16 cellular contexts compared by ENCODE assay signal in the genomic region with DNA sequence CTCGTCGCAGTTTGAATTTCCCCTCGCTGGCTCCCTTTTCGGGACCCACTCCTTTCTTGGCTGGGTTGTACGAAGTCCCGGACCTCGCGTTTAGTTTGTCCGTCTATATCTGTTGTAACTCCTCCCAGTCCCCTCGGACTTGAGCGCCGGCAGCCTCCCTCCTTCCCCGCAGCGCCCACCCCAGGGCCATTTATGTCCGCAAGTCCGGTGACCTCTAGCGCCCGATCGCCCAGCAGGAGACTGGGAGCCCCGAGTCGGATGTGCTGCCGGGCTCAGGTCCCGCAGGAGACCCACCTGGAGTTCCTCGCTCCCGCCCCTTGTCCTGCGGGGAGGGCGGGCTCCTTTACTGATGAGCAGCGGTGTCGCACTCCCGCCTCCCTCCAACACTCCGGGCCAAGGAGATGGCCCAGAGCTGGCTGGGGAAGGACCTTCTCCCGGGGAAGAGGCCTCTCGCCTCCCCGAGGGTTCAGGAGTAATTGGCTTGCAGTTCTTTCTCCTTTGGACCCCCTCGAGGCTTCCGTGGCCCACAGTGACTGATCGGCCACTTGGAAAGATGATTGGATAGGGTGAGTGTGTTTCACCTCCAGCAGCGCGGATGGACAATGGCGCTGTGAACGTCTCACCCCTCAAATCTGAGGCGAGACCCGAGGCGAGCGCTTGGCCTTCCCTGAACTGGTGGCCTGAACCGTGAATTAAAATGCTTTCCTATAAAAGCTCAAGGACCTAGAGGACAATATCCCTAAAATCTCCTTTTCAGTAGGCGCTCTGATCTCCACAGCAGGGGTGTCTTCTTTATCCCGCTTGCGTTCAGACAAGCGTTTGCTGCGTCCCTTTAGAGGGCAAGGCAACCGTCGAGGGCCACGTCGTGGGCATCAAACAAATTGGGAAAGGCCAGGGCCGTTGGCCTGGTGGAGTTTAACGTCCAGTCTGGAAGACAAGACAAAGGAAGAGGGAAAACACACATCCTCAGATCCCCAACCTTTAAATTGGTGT. TPM values are rescaled to one million over a fixed set of nuclear protein-coding genes. Genes with fewer than 3 reads are reported as not detected.
DNase-seq lines count a peak whose midpoint lies in the region; ATAC-seq and TF ChIP-seq lines count a peak whose summit lies in the region.
"Had no signal": no experiment of that assay in that cellular context is flagged by ENCODE, and none has a peak within 500 bp of the region (broad histone marks: within the 10 kb centered on the region; RNA-seq: fewer than 3 reads in every experiment).

No MANE protein-coding gene starts in this region.

- no peaks in the 10 kb centered on the region for H3K4me1 ChIP-seq in mesendoderm (ENCODE audit: control insufficient read depth, low read depth, low read length)

- peak overlapping the region; percentile 29 for H3K4me3 Mint-ChIP-seq in activated naive CD4-positive, alpha-beta T cell treated with anti-CD3 and anti-CD28 coated beads for 36 hours
- H3K4me3 Mint-ChIP-seq in activated naive CD4-positive, alpha-beta T cell treated with anti-CD3 and anti-CD28 coated beads, Interleukin-2, amount 10 ng/mL, durations not matched to agents 7 days and 5 days = no peak overlapping the region
- H3K4me3 Mint-ChIP-seq in brain = peak overlapping the region; percentile 48 to 78 (median 71)
- H3K4me3 Mint-ChIP-seq in stimulated activated naive CD8-positive, alpha-beta T cell treated with anti-CD3 and anti-CD28 coated beads, Interleukin-15, amount 100 ng/mL, for 72 hours = peak overlapping the region; percentile 53 to 70

- peak overlapping the region; percentile 81 for H3K23ac ChIP-seq in mesendoderm (ENCODE audit: low read length)

- no peak overlapping the region for H4K8ac ChIP-seq in mesendoderm (ENCODE audit: low read depth, low read length)

- intact Hi-C loops in activated naive CD4-positive, alpha-beta T cell treated with anti-CD3 and anti-CD28 coated beads for 36 hours (cut with micrococcal nuclease) = loop anchor here (2.0 to 10.0 kb wide), 5 partner anchors 25 to 1842 kb away; a partner anchor contains a TSS

- no peak overlapping the region for H2BK120ac ChIP-seq in mesendoderm (ENCODE audit: low read depth, low read length)

- peaks cover 70% of the 10 kb centered on the region for H3K27me3 Mint-ChIP-seq in activated naive CD4-positive, alpha-beta T cell treated with anti-CD3 and anti-CD28 coated beads for 36 hours (ENCODE audit: low read depth)
- peaks cover 81% of the 10 kb centered on the region for H3K27me3 Mint-ChIP-seq in activated naive CD4-positive, alpha-beta T cell treated with anti-CD3 and anti-CD28 coated beads, Interleukin-2, amount 10 ng/mL, durations not matched to agents 7 days and 5 days
- H3K27me3 Mint-ChIP-seq in brain = peaks cover 92% of the 10 kb centered on the region
- H3K27me3 Mint-ChIP-seq in stimulated activated naive CD8-positive, alpha-beta T cell treated with anti-CD3 and anti-CD28 coated beads, Interleukin-15, amount 100 ng/mL, for 72 hours = peaks cover 92% of the 10 kb centered on the region

- no peak overlapping the region for H3K27ac Mint-ChIP-seq in activated naive CD4-positive, alpha-beta T cell treated with anti-CD3 and anti-CD28 coated beads for 36 hours
- no peak overlapping the region for H3K27ac Mint-ChIP-seq in activated naive CD4-positive, alpha-beta T cell treated with anti-CD3 and anti-CD28 coated beads, Interleukin-2, amount 10 ng/mL, durations not matched to agents 7 days and 5 days
- H3K27ac Mint-ChIP-seq in brain = no peak overlapping the region
- no peak overlapping the region for H3K27ac Mint-ChIP-seq in stimulated activated naive CD8-positive, alpha-beta T cell treated with anti-CD3 and anti-CD28 coated beads, Interleukin-15, amount 100 ng/mL, for 72 hours

- no peaks in the 10 kb centered on the region for H3K79me2 ChIP-seq in mesendoderm (ENCODE audit: control insufficient read depth, insufficient read depth, low read length)

- no peak overlapping the region for H2BK15ac ChIP-seq in mesendoderm (replicated peaks; ENCODE audit: low read depth)

- H3K36me3 Mint-ChIP-seq in activated naive CD4-positive, alpha-beta T cell treated with anti-CD3 and anti-CD28 coated beads for 36 hours (ENCODE audit: low read depth) = no peaks in the 10 kb centered on the region
- H3K36me3 Mint-ChIP-seq in activated naive CD4-positive, alpha-beta T cell treated with anti-CD3 and anti-CD28 coated beads, Interleukin-2, amount 10 ng/mL, durations not matched to agents 7 days and 5 days = no peaks in the 10 kb centered on the region
- H3K36me3 Mint-ChIP-seq in brain = no peaks in the 10 kb centered on the region
- H3K36me3 Mint-ChIP-seq: IgD-negative memory B cell had no signal

- H3K4me1 Mint-ChIP-seq in activated naive CD4-positive, alpha-beta T cell treated with anti-CD3 and anti-CD28 coated beads for 36 hours (ENCODE audit: low read depth) = peaks cover 19% of the 10 kb centered on the region
- peaks cover 16% of the 10 kb centered on the region for H3K4me1 Mint-ChIP-seq in activated naive CD4-positive, alpha-beta T cell treated with anti-CD3 and anti-CD28 coated beads, Interleukin-2, amount 10 ng/mL, durations not matched to agents 7 days and 5 days
- peaks cover 19% of the 10 kb centered on the region for H3K4me1 Mint-ChIP-seq in brain
- H3K4me1 Mint-ChIP-seq in stimulated activated naive CD8-positive, alpha-beta T cell treated with anti-CD3 and anti-CD28 coated beads, Interleukin-15, amount 100 ng/mL, for 72 hours = peaks cover 28% of the 10 kb centered on the region

- peak overlapping the region; percentile 61 for H3K4me3 ChIP-seq in mesendoderm (ENCODE audit: low read length)

- no peak for ATAC-seq in stimulated activated naive CD8-positive, alpha-beta T cell treated with anti-CD3 and anti-CD28 coated beads, Interleukin-15, amount 100 ng/mL, for 72 hours
- no peak for ATAC-seq in left lobe of liver
- ATAC-seq in HG03135 (IDR thresholded peaks at IDR 0.05; ENCODE audit: unreplicated experiment) = no peak
- no peak for ATAC-seq in esophagus mucosa
- ATAC-seq: left colon had no signal

- peak overlapping the region; percentile 59 for H3K9ac ChIP-seq in mesendoderm (ENCODE audit: low read length)

- H3K56ac ChIP-seq in mesendoderm (ENCODE audit: low read length) = peak overlapping the region; percentile 81

- no peak overlapping the region for H3K18ac ChIP-seq in mesendoderm (ENCODE audit: low read length)

- WGBS in mesendoderm (ENCODE audit: extremely low coverage, insufficient coverage, low lambda C conversion rate) = no CpG with 5 or more reads among the region's 57 CpGs

- H3K27me3 ChIP-seq in mesendoderm (ENCODE audit: insufficient read depth, low read length, poor library complexity) = peaks cover 64% of the 10 kb centered on the region

- H3K4me2 ChIP-seq in mesendoderm (ENCODE audit: low read length) = peak overlapping the region; percentile 92

- no peaks in the 10 kb centered on the region for H3K9me3 Mint-ChIP-seq in activated naive CD4-positive, alpha-beta T cell treated with anti-CD3 and anti-CD28 coated beads for 36 hours
- H3K9me3 Mint-ChIP-seq in activated naive CD4-positive, alpha-beta T cell treated with anti-CD3 and anti-CD28 coated beads, Interleukin-2, amount 10 ng/mL, durations not matched to agents 7 days and 5 days = no peaks in the 10 kb centered on the region
- peaks cover 0 to 5% (median 3%) of the 10 kb centered on the region in 5 experiments for H3K9me3 Mint-ChIP-seq in brain
- no peaks in the 10 kb centered on the region for H3K9me3 Mint-ChIP-seq in stimulated activated naive CD8-positive, alpha-beta T cell treated with anti-CD3 and anti-CD28 coated beads, Interleukin-15, amount 100 ng/mL, for 72 hours

- H2BK5ac ChIP-seq in mesendoderm (ENCODE audit: low read length) = no peak overlapping the region

- no peak for DNase-seq in activated naive CD4-positive, alpha-beta T cell treated with anti-CD3 and anti-CD28 coated beads for 36 hours
- no peak for DNase-seq in activated naive CD4-positive, alpha-beta T cell treated with anti-CD3 and anti-CD28 coated beads, Interleukin-2, amount 10 ng/mL, durations not matched to agents 7 days and 5 days
- DNase-seq in mesendoderm (peak; percentile 37), left lobe of liver (ENCODE audit: low spot score) (no peak)
- DNase-seq in stimulated activated naive CD8-positive, alpha-beta T cell treated with anti-CD3 and anti-CD28 coated beads, Interleukin-15, amount 100 ng/mL, for 72 hours = no peak
- DNase-seq: left colon, NCI-H1417, NCI-H526 treated with DMSO at 0.1 percent for 48 hours had no signal

- H2AK5ac ChIP-seq in mesendoderm (ENCODE audit: low read length) = no peak overlapping the region

- TF ChIP-seq CTCF in brain (conservative IDR thresholded peaks at IDR 0.05) = no peak

- H3K4ac ChIP-seq in mesendoderm (ENCODE audit: low read depth, low read length) = no peak overlapping the region

- no peak overlapping the region for H4K5ac ChIP-seq in mesendoderm (ENCODE audit: low read length)

- no peak overlapping the region for H3K27ac ChIP-seq in mesendoderm (ENCODE audit: low read depth, low read length)
- H3K27ac ChIP-seq: upper lobe of left lung had no signal

- H3K79me1 ChIP-seq in mesendoderm (ENCODE audit: low read length) = no peaks in the 10 kb centered on the region

- CTCF ChIA-PET in activated naive CD4-positive, alpha-beta T cell treated with anti-CD3 and anti-CD28 coated beads for 36 hours (lab: Charles Lee) = interaction anchor here (1.1 to 1.8 kb wide), 2 partner anchors 10 to 128 kb away, joined by 3 to 5 read pairs; no protein-coding TSS in a partner anchor
- CTCF ChIA-PET in activated naive CD4-positive, alpha-beta T cell treated with anti-CD3 and anti-CD28 coated beads, Interleukin-2, amount 10 ng/mL, durations not matched to agents 7 days and 5 days (lab: Charles Lee) = interaction anchor here (2.6 to 3.4 kb wide), 2 partner anchors 128 kb away, joined by 6 to 12 read pairs; no protein-coding TSS in a partner anchor

- no peaks in the 10 kb centered on the region for H3K36me3 ChIP-seq in mesendoderm (ENCODE audit: control insufficient read depth, insufficient read depth, low read length)
- H3K36me3 ChIP-seq: upper lobe of left lung had no signal

RNA-seq across cellular contexts. Expression of a gene that starts 1.0 kb away (rescaled TPM):
- not detected for total RNA-seq in activated naive CD4-positive, alpha-beta T cell treated with anti-CD3 and anti-CD28 coated beads for 36 hours
- polyA plus RNA-seq in brain (ENCODE audit: insufficient read depth, low read depth, low replicate concordance) = 0.24 TPM
- 0.06 TPM for polyA plus RNA-seq in mesendoderm (2013, experiment 1 of 2)
- polyA plus RNA-seq in mesendoderm (2013, experiment 2 of 2) = 0.04 TPM
- total RNA-seq in left lobe of liver = not detected
- not detected for total RNA-seq in esophagus mucosa
- total RNA-seq: activated CD8-positive, alpha-beta memory T cell treated with anti-CD3 and anti-CD28 coated beads for 36 hours; dermis microvascular lymphatic vessel endothelial cell; left colon; upper lobe of left lung had no signal
- polyA plus RNA-seq: adipose tissue, IgD-negative memory B cell had no signal

RNA-seq across cellular contexts. Expression of a gene that starts 44.2 kb away (rescaled TPM):
- total RNA-seq in activated naive CD4-positive, alpha-beta T cell treated with anti-CD3 and anti-CD28 coated beads for 36 hours = not detected
- not detected for polyA plus RNA-seq in brain (ENCODE audit: insufficient read depth, low read depth, low replicate concordance)
- polyA plus RNA-seq in mesendoderm (2013, experiment 1 of 2) = not detected
- polyA plus RNA-seq in mesendoderm (2013, experiment 2 of 2) = not detected
- total RNA-seq in left lobe of liver (not detected), esophagus mucosa (not detected)
- total RNA-seq: activated CD8-positive, alpha-beta memory T cell treated with anti-CD3 and anti-CD28 coated beads for 36 hours; dermis microvascular lymphatic vessel endothelial cell; left colon; upper lobe of left lung had no signal
- polyA plus RNA-seq: IgD-negative memory B cell had no signal

RNA-seq across cellular contexts. Expression of a gene that starts 54.3 kb away (rescaled TPM):
- total RNA-seq in activated naive CD4-positive, alpha-beta T cell treated with anti-CD3 and anti-CD28 coated beads for 36 hours = not detected
- polyA plus RNA-seq in brain (ENCODE audit: insufficient read depth, low read depth, low replicate concordance) = 1,113 TPM
- polyA plus RNA-seq in mesendoderm (2013, experiment 1 of 2) = 8.6 TPM
- polyA plus RNA-seq in mesendoderm (2013, experiment 2 of 2) = 7.3 TPM
- total RNA-seq in left lobe of liver (not detected), esophagus mucosa (not detected)
- total RNA-seq: activated CD8-positive, alpha-beta memory T cell treated with anti-CD3 and anti-CD28 coated beads for 36 hours; dermis microvascular lymphatic vessel endothelial cell had no signal
- polyA plus RNA-seq: IgD-negative memory B cell had no signal
